Comparison of ENCODE assay signal across 33 cellular contexts in genomic region chr2:101080214-101081068, GRCh38.
DNase-seq lines count a peak whose midpoint lies in the region; ATAC-seq, FAIRE-seq and TF ChIP-seq lines count a peak whose summit lies in the region.
"Had no signal": no experiment of that assay in that cellular context is flagged by ENCODE, and none has a peak within 500 bp of the region (broad histone marks: within the 10 kb centered on the region; RNA-seq: fewer than 3 reads in every experiment).

No MANE protein-coding gene starts in this region.

- WGBS in HepG2 (ENCODE audit: low lambda C conversion rate) = 91% methylated on average over 14 of the region's 14 CpGs
- WGBS in right lobe of liver (ENCODE audit: insufficient coverage, low coverage, low lambda C conversion rate, missing lambda C conversion rate) = 96% methylated on average over 12 of the region's 14 CpGs

- H3K4me3 ChIP-seq in HepG2 (replicated peaks in 1 of 3; ENCODE audit: insufficient read depth in 1 of 3, low read depth in 2 of 3, low read length in 3 of 3) (no peak overlapping the region), right lobe of liver (no peak overlapping the region), vagina (no peak overlapping the region)
- H3K4me3 ChIP-seq: left ventricle myocardium inferior, uterus had no signal

- H3K4me2 ChIP-seq in HepG2 (ENCODE audit: low read depth, low read length) = no peak overlapping the region
- H3K4me2 ChIP-seq: KMS-11 had no signal

- H3K27ac ChIP-seq in HepG2 (ENCODE audit: extremely low read length, insufficient read depth, low read length) (no peak overlapping the region), right lobe of liver (no peak overlapping the region), vagina (peak overlapping the region; percentile 48)
- H3K27ac ChIP-seq: KMS-11, left ventricle myocardium inferior, uterus had no signal

- in situ Hi-C loops in HepG2 (cut with HindIII; ENCODE audit: extremely low pct_ligation_motif_present, low pct_unique_long_range_greater_than_20kb) = no loop called here

- no peak overlapping the region for H3K9ac ChIP-seq in HepG2 (ENCODE audit: insufficient read depth, low read depth, low read length)
- H3K9ac ChIP-seq: KMS-11 had no signal

- DNase-seq in HepG2 (ENCODE audit: low spot score) (no peak), right lobe of liver (no peak), pons (ENCODE audit: low spot score) (peak; percentile 9), vagina (ENCODE audit: extremely low spot score in 2 of 2) (no peak), T-helper 2 cell (no peak)
- DNase-seq in central memory CD4-positive, alpha-beta T cell = no peak
- no peak for DNase-seq in activated CD4-positive, alpha-beta T cell treated with anti-CD3 and anti-CD28 coated beads for 48 hours
- DNase-seq: activated CD4-positive, alpha-beta T cell treated with anti-CD3 and anti-CD28 coated beads for 4 hours; activated T-cell treated with anti-CD3 and anti-CD28 coated beads for 4 hours; amygdala; Calu3; CD4-positive, CD25-positive, alpha-beta regulatory T cell; DND-41; GF-D8; GOT3; immature natural killer cell; left ventricle myocardium inferior; naive thymus-derived CD4-positive, alpha-beta T cell; NCI-H1417 treated with DMSO at 0.1 percent for 48 hours; NCI-H2029 treated with DMSO at 0.1 percent for 48 hours; NCI-H524 treated with DMSO at 0.1 percent for 48 hours; nucleus accumbens; stimulated activated CD4-positive, alpha-beta T cell treated with anti-CD3 and anti-CD28 coated beads, Interleukin-1b, Interleukin-23, amount 100 ng/mL, for 48 hours; stimulated activated naive CD4-positive, alpha-beta T cell treated with Interleukin-2 at 50 U/mL for 16 hours; SW 1271; T-helper 9 cell; uterus had no signal

- no peak for ATAC-seq in HepG2
- ATAC-seq in right lobe of liver = no peak
- peak; percentile 23 for ATAC-seq in esophagus mucosa
- ATAC-seq: activated naive CD4-positive, alpha-beta T cell treated with anti-CD3 and anti-CD28 coated beads, Interleukin-2, amount 50 U/mL, for 72 hours; naive thymus-derived CD4-positive, alpha-beta T cell had no signal

- H3K36me3 ChIP-seq in HepG2 (replicated peaks in 1 of 2; ENCODE audit: control insufficient read depth in 1 of 2, insufficient read depth in 2 of 2, low read length in 2 of 2) = peaks cover 21 to 80% of the 10 kb centered on the region in 2 experiments
- no peaks in the 10 kb centered on the region for H3K36me3 ChIP-seq in right lobe of liver
- no peaks in the 10 kb centered on the region for H3K36me3 ChIP-seq in vagina
- H3K36me3 ChIP-seq: uterus had no signal

- H3K4me1 ChIP-seq in HepG2 (ENCODE audit: insufficient read depth, low read length) (peaks cover 38% of the 10 kb centered on the region), right lobe of liver (no peaks in the 10 kb centered on the region), vagina (peaks cover 8% of the 10 kb centered on the region)

- H3K9me3 ChIP-seq in HepG2 (ENCODE audit: low read length) (0 out of 2 replicates have a peak, but pooled peaks cover under 1% of the 10 kb centered on the region), right lobe of liver (no peaks in the 10 kb centered on the region), vagina (no peaks in the 10 kb centered on the region)
- H3K9me3 ChIP-seq: uterus had no signal

- no TSS peak for BruUV-seq in HepG2 (replicated peaks; lab: Mats Ljungman, UMichigan)

- no peak for FAIRE-seq in HepG2 (lab: Jason Lieb, UNC)
- FAIRE-seq: A204.1, endothelial cell of umbilical vein, RCC 7860 had no signal

- H3K27me3 ChIP-seq in HepG2 (ENCODE audit: control insufficient read depth in 1 of 2, insufficient read depth in 2 of 2, low read length in 2 of 2) (no peaks in the 10 kb centered on the region), right lobe of liver (no peaks in the 10 kb centered on the region), vagina (no peaks in the 10 kb centered on the region)
- H3K27me3 ChIP-seq: uterus had no signal

- H3K79me2 ChIP-seq in HepG2 (ENCODE audit: insufficient read depth, low read length) = peaks cover 69% of the 10 kb centered on the region

- POLR2A ChIA-PET in HepG2 (lab: Yijun Ruan, JAX) = interaction anchor here (1.4 kb wide), 1 partner anchor 15 kb away, joined by 5 read pairs; no protein-coding TSS in a partner anchor

- H4K20me1 ChIP-seq in HepG2 (ENCODE audit: insufficient read depth, low read length) = no peaks in the 10 kb centered on the region

- intact Hi-C loops in HepG2 (cut with micrococcal nuclease; ENCODE audit: unreplicated experiment) (no loop called here), right lobe of liver (cut with DNase I) (no loop called here), vagina (cut with DNase I) (loop anchor here (5.0 kb wide), 1 partner anchor 1118 kb away; no protein-coding TSS in a partner anchor)

- TF ChIP-seq CTCF in HepG2 (CRISPR knock-in tag; IDR thresholded peaks at IDR 0.05) (no peak), right lobe of liver (IDR thresholded peaks at IDR 0.05) (no peak), vagina (IDR thresholded peaks at IDR 0.05) (no peak)

- TF ChIP-seq POLR2A in HepG2 (IDR thresholded peaks at IDR 0.05; ENCODE audit: insufficient read depth in 1 of 2, low read depth in 2 of 2, low read length in 2 of 2) (no peak), right lobe of liver (IDR thresholded peaks at IDR 0.05) (no peak), vagina (IDR thresholded peaks at IDR 0.05) (no peak)

- H2AFZ ChIP-seq in HepG2 (ENCODE audit: low read length) = no peak overlapping the region

- no peak for TF ChIP-seq RAD21 in HepG2 (CRISPR knock-in tag; IDR thresholded peaks at IDR 0.05)

- CTCF ChIA-PET in HepG2 (lab: Yijun Ruan, JAX; ENCODE audit: low intra/inter-chr PET ratio, low total read pairs) = no interaction called here

- no peak for TF ChIP-seq EP300 in HepG2 (IDR thresholded peaks at IDR 0.05; ENCODE audit: low read depth in 2 of 2, low read length in 2 of 2)
- TF ChIP-seq EP300 in HepG2 (CRISPR knock-in tag; IDR thresholded peaks at IDR 0.05; ENCODE audit: borderline replicate concordance) = no peak

TF ChIP-seq in HepG2, 621 proteins besides CTCF, POLR2A, EP300 and RAD21:
- TF ChIP-seq BCL6 (CRISPR knock-in tag; IDR thresholded peaks at IDR 0.05) (no peak), ZNF121 (CRISPR knock-in tag; IDR thresholded peaks at IDR 0.05) (peak; percentile 82), RBM22 (optimal IDR thresholded peaks at IDR 0.05; ENCODE audit: low read length) (peak; percentile 21)
- TF ChIP-seq, protein P1, sequence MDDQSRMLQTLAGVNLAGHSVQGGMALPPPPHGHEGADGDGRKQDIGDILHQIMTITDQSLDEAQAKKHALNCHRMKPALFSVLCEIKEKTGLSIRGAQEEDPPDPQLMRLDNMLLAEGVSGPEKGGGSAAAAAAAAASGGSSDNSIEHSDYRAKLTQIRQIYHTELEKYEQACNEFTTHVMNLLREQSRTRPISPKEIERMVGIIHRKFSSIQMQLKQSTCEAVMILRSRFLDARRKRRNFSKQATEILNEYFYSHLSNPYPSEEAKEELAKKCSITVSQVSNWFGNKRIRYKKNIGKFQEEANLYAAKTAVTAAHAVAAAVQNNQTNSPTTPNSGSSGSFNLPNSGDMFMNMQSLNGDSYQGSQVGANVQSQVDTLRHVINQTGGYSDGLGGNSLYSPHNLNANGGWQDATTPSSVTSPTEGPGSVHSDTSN (CRISPR knock-in tag; IDR thresholded peaks at IDR 0.05; ENCODE audit: borderline replicate concordance) = no peak
